Comparison of ENCODE assay signal across 9 cellular contexts in the genomic region with DNA sequence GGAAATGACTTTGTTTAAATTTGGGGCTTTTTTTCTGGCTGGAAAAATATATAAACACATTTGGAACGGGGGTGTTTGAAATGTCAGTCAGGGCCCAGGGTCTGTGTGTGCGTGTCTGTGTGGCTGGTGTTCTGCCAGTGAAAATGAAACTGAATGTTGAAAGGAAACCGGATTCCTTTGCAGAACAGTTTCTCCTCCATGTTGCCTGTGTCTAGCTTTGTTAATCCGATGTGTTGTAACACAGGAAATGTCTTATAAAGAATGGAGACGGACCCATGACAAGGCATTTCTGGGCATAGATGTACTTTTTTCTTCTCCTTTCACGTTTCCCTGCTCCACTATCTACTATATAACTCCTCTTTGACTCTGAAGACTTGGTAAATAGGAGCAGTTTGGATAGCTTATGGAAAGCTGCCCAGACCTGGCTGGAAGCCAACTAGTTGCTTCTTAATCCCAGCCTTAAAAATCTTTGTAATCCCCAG. TPM values are rescaled to one million over a fixed set of nuclear protein-coding genes. Genes with fewer than 3 reads are reported as not detected.
A peak's percentile ranks its signal among the peaks of the same experiment; 100 is the strongest.
DNase-seq lines count a peak whose midpoint lies in the region; ATAC-seq, FAIRE-seq and TF ChIP-seq lines count a peak whose summit lies in the region.
"Had no signal": no experiment of that assay in that cellular context is flagged by ENCODE, and none has a peak within 500 bp of the region (broad histone marks: within the 10 kb centered on the region; RNA-seq: fewer than 3 reads in every experiment).

No MANE protein-coding gene starts in this region.

- peaks cover 38% of the 10 kb centered on the region for H3K4me1 Mint-ChIP-seq in nephron

- H3K27me3 ChIP-seq in transverse colon: no peaks in the 10 kb centered on the region

- no peak for TF ChIP-seq CTCF in nephron (IDR thresholded peaks at IDR 0.05; ENCODE audit: unreplicated experiment in 3 of 3)
- TF ChIP-seq CTCF in transverse colon (IDR thresholded peaks at IDR 0.05): no peak

- intact Hi-C loops in transverse colon (cut with DNase I; ENCODE audit: low total_unique reads): no loop called here

- H3K9me3 Mint-ChIP-seq in nephron: no peaks in the 10 kb centered on the region

- peak overlapping the region in 3 of 4 donors; percentile 15 to 75 (median 73) for H3K4me3 ChIP-seq in transverse colon

- no peaks in the 10 kb centered on the region for H3K36me3 Mint-ChIP-seq in nephron (ENCODE audit: low read depth)

- H3K4me1 ChIP-seq in transverse colon: peaks cover 37 to 66% (median 60%) of the 10 kb centered on the region in 4 donors

- H3K27ac Mint-ChIP-seq in nephron: peak overlapping the region; percentile 95 to 98 (median 97)

- H3K4me3 Mint-ChIP-seq in nephron: peak overlapping the region; percentile 61 to 80 (median 78)

- WGBS in transverse colon (ENCODE audit: low coverage in 1 of 2), 2 donors: 0% methylated on average over 6 of the region's 6 CpGs

- H3K27ac ChIP-seq in transverse colon: peak overlapping the region; percentile 96 to 97 (median 96)

- TF ChIP-seq POLR2A in transverse colon (IDR thresholded peaks at IDR 0.05): no peak

- peak; percentile 41 for FAIRE-seq in endometrium (lab: Jason Lieb, UNC)
- FAIRE-seq: colon had no signal

- in situ Hi-C loops in transverse colon (cut with MboI; ENCODE audit: low pct_ligation_motif_present in 1 of 4, low pct_unique_long_range_greater_than_20kb in 1 of 4, low sequenced_read_pairs in 3 of 4): no loop called here

- H3K9me3 ChIP-seq in transverse colon: no peaks in the 10 kb centered on the region

- H3K36me3 ChIP-seq in transverse colon: no peaks in the 10 kb centered on the region

- ATAC-seq in GM21528 (IDR thresholded peaks at IDR 0.05; ENCODE audit: low FRiP score, unreplicated experiment): peak; percentile 45

- no peak for TF ChIP-seq EP300 in transverse colon (IDR thresholded peaks at IDR 0.05; ENCODE audit: low read depth)

- DNase-seq in GDM1 (lab: John Stamatoyannopoulos, UW): peak; percentile 67
- peak; percentile 53 for DNase-seq in LoVo (ENCODE audit: low spot score)
- DNase-seq in activated CD4-positive, alpha-beta T cell treated with anti-CD3 and anti-CD28 coated beads, Interleukin-2, amount 50 U/mL, for 4 hours: peak; percentile 32 to 47
- peak; percentile 71 for DNase-seq in transverse colon
- DNase-seq in SHP77 (lab: John Stamatoyannopoulos, UW): no peak

- peaks cover 48% of the 10 kb centered on the region for H3K27me3 Mint-ChIP-seq in nephron (ENCODE audit: low read depth)

RNA-seq across cellular contexts. Expression of a gene that starts 2.8 kb away (rescaled TPM):
- total RNA-seq in transverse colon: 100 to 1,000 TPM; 106 to 377 (median 281) TPM

RNA-seq across cellular contexts. Expression of a gene that starts 50.4 kb away (rescaled TPM):
- 10 to 100 TPM in 3 of 4 donors, 1 to 10 TPM in 1; 6.7 to 35.4 (median 23.8) TPM for total RNA-seq in transverse colon

Comparison
In these comparisons a context has a peak if more than half of its experiments do, and no peak if none do; other contexts are left out.
1. DNase-seq: peak in GDM1 (single experiment), LoVo (single experiment), activated CD4-positive, alpha-beta T cell treated with anti-CD3 and anti-CD28 coated beads, Interleukin-2, amount 50 U/mL, for 4 hours (2 of 2) and transverse colon (single experiment); none in SHP77 (0 of 2).